ENCODE assay signal across 8 cellular contexts in genomic region chr9:94726495-94727191, GRCh38. TPM values are rescaled to one million over a fixed set of nuclear protein-coding genes. Genes with fewer than 3 reads are reported as not detected.
DNase-seq lines count a peak whose midpoint lies in the region; ATAC-seq and TF ChIP-seq lines count a peak whose summit lies in the region.

A gene with protein sequence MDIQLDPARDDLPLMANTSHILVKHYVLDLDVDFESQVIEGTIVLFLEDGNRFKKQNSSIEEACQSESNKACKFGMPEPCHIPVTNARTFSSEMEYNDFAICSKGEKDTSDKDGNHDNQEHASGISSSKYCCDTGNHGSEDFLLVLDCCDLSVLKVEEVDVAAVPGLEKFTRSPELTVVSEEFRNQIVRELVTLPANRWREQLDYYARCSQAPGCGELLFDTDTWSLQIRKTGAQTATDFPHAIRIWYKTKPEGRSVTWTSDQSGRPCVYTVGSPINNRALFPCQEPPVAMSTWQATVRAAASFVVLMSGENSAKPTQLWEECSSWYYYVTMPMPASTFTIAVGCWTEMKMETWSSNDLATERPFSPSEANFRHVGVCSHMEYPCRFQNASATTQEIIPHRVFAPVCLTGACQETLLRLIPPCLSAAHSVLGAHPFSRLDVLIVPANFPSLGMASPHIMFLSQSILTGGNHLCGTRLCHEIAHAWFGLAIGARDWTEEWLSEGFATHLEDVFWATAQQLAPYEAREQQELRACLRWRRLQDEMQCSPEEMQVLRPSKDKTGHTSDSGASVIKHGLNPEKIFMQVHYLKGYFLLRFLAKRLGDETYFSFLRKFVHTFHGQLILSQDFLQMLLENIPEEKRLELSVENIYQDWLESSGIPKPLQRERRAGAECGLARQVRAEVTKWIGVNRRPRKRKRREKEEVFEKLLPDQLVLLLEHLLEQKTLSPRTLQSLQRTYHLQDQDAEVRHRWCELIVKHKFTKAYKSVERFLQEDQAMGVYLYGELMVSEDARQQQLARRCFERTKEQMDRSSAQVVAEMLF (plus strand): TSS chr9:94726699. CDS start chr9:94759784, 33,085 bp downstream.

- TF ChIP-seq CTCF in GM06990 (IDR thresholded peaks at IDR 0.05; ENCODE audit: insufficient read depth, low read length, poor library complexity, severe bottlenecking): no peak

- H3K36me3 Mint-ChIP-seq in activated naive CD4-positive, alpha-beta T cell treated with anti-CD3 and anti-CD28 coated beads, Interleukin-2, amount 50 U/mL, for 72 hours: no peaks in the 10 kb centered on the region

- H3K36me3 ChIP-seq in GM06990 (ENCODE audit: control insufficient read depth, insufficient read depth, low read length): no peaks in the 10 kb centered on the region

- peak; percentile 99 for DNase-seq in GM06990 (ENCODE audit: extremely low read depth, insufficient read length)
- DNase-seq in NCI-H1092 (lab: John Stamatoyannopoulos, UW): peak; percentile 95
- DNase-seq in activated naive CD4-positive, alpha-beta T cell treated with anti-CD3 and anti-CD28 coated beads, Interleukin-2, amount 50 U/mL, for 72 hours (ENCODE audit: low spot score in 2 of 2): peak; percentile 99
- no peak for DNase-seq in glomerular endothelial cell (ENCODE audit: extremely low read depth, low read depth, low spot score)
- DNase-seq in occipital lobe (lab: John Stamatoyannopoulos, UW): peak; percentile 93

- peak within 1 kb of the TSS; percentile 96 to 99 for H3K27ac Mint-ChIP-seq in activated naive CD4-positive, alpha-beta T cell treated with anti-CD3 and anti-CD28 coated beads, Interleukin-2, amount 50 U/mL, for 72 hours

- peak within 1 kb of the TSS; percentile 96 for H3K4me3 ChIP-seq in GM06990 (replicated peaks; ENCODE audit: low read depth, low read length)

- ATAC-seq in HG02588 (IDR thresholded peaks at IDR 0.05; ENCODE audit: unreplicated experiment) (peak; percentile 97), SK-N-SH treated with all-trans-retinoic acid at 6 μM for 48 hours (peak; percentile 96)
- peak; percentile 99 for ATAC-seq in activated naive CD4-positive, alpha-beta T cell treated with anti-CD3 and anti-CD28 coated beads, Interleukin-2, amount 50 U/mL, for 72 hours

- peak within 1 kb of the TSS; percentile 59 for H3K27ac ChIP-seq in temporal lobe (ENCODE audit: low read depth, low read length)

- H3K27me3 ChIP-seq in GM06990 (replicated peaks; ENCODE audit: control insufficient read depth, insufficient read depth, low read length): no peaks in the 10 kb centered on the region

- peaks cover 0 to 4% of the 10 kb centered on the region in 2 donors for H3K9me3 Mint-ChIP-seq in activated naive CD4-positive, alpha-beta T cell treated with anti-CD3 and anti-CD28 coated beads, Interleukin-2, amount 50 U/mL, for 72 hours

TF ChIP-seq in SK-N-SH treated with all-trans-retinoic acid at 6 μM for 48 hours, 23 proteins besides CTCF, POLR2A, EP300 and RAD21:
- TF ChIP-seq ZC3H10 (CRISPR knock-in tag; IDR thresholded peaks at IDR 0.05) (no peak), PATZ1 (CRISPR knock-in tag; IDR thresholded peaks at IDR 0.05; ENCODE audit: borderline replicate concordance) (no peak), ZNF8 (CRISPR knock-in tag; IDR thresholded peaks at IDR 0.05) (no peak), PPARA (CRISPR knock-in tag; IDR thresholded peaks at IDR 0.05; ENCODE audit: borderline replicate concordance) (peak; percentile 75; the same call in 1 of the 2 replicates), TSHZ2 (CRISPR knock-in tag; IDR thresholded peaks at IDR 0.05) (0 out of 2 replicates have a peak, but pooled peaks have one; percentile 8), SNAI2 (CRISPR knock-in tag; IDR thresholded peaks at IDR 0.05) (0 out of 2 replicates have a peak, but pooled peaks have one; percentile 56), ZNF565 (CRISPR knock-in tag; conservative IDR thresholded peaks at IDR 0.05; ENCODE audit: low read depth) (peak; percentile 86; the same call in 1 of the 2 replicates), ZFP30 (CRISPR knock-in tag; IDR thresholded peaks at IDR 0.05) (peak; percentile 29; the same call in 1 of the 2 replicates), RARB (CRISPR knock-in tag; IDR thresholded peaks at IDR 0.05) (no peak)
- TF ChIP-seq, protein P1, sequence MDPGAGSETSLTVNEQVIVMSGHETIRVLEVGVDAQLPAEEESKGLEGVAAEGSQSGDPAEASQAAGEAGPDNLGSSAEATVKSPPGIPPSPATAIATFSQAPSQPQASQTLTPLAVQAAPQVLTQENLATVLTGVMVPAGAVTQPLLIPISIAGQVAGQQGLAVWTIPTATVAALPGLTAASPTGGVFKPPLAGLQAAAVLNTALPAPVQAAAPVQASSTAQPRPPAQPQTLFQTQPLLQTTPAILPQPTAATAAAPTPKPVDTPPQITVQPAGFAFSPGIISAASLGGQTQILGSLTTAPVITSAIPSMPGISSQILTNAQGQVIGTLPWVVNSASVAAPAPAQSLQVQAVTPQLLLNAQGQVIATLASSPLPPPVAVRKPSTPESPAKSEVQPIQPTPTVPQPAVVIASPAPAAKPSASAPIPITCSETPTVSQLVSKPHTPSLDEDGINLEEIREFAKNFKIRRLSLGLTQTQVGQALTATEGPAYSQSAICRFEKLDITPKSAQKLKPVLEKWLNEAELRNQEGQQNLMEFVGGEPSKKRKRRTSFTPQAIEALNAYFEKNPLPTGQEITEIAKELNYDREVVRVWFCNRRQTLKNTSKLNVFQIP (CRISPR knock-in tag; IDR thresholded peaks at IDR 0.05; ENCODE audit: borderline replicate concordance, low read depth): no peak
TF ChIP-seq in SK-N-SH treated with all-trans-retinoic acid at 6 μM for 48 hours: peak in this region for 5.

RNA-seq across cellular contexts. Expression of the gene that starts here (rescaled TPM):
- total RNA-seq in activated naive CD4-positive, alpha-beta T cell treated with anti-CD3 and anti-CD28 coated beads, Interleukin-2, amount 50 U/mL, for 72 hours: 10 to 100 TPM in 1 of 2 donors, 1 to 10 TPM in 1; 5.5 to 13.0 TPM
- 20.7 and 25.6 TPM in 2 replicates for total RNA-seq in glomerular endothelial cell
- total RNA-seq in occipital lobe: 32.1 TPM
- 14.3 TPM for total RNA-seq in temporal lobe
